8 cellular contexts compared by ENCODE assay signal in genomic region chr3:90091557-90091956, GRCh38.
DNase-seq lines count a peak whose midpoint lies in the region; FAIRE-seq and TF ChIP-seq lines count a peak whose summit lies in the region.

No MANE protein-coding gene starts in this region.

- DNase-seq in ACHN (peak; percentile 25), GM20000 (ENCODE audit: low spot score) (no peak), MM.1S (peak; percentile 47), T1000 (lab: John Stamatoyannopoulos, UW) (peak; percentile 53), iPS-NIHi11 (ENCODE audit: low spot score) (peak; percentile 42), urothelium cell line (ENCODE audit: low spot score) (peak; percentile 44), activated T-cell treated with anti-CD3 and anti-CD28 coated beads for 4 hours (no peak)
- DNase-seq in activated naive CD4-positive, alpha-beta T cell treated with anti-CD3 and anti-CD28 coated beads, Interleukin-2, amount 50 U/mL, for 16 hours, result no peak

- no peaks in the 10 kb centered on the region for H3K9me2 ChIP-seq in MM.1S (replicated peaks; ENCODE audit: insufficient read depth, low read length)

- no peaks in the 10 kb centered on the region for H3K27me3 ChIP-seq in MM.1S (replicated peaks; ENCODE audit: insufficient read depth, low read length)

- no peaks in the 10 kb centered on the region for H3K9me3 ChIP-seq in MM.1S (replicated peaks; ENCODE audit: insufficient read depth, low read length)

- no peaks in the 10 kb centered on the region for H3K36me3 ChIP-seq in MM.1S (replicated peaks; ENCODE audit: insufficient read depth, low read length)

- H3F3A ChIP-seq in MM.1S (ENCODE audit: insufficient read depth, low read length), result no peaks in the 10 kb centered on the region

- FAIRE-seq in urothelium cell line (lab: Jason Lieb, UNC), result no peak

- H3K4me1 ChIP-seq in MM.1S (ENCODE audit: low read length), result no peaks in the 10 kb centered on the region

- no peaks in the 10 kb centered on the region for H4K20me1 ChIP-seq in MM.1S (ENCODE audit: insufficient read depth, low read length)

- H3K4me2 ChIP-seq in MM.1S (ENCODE audit: low read depth, low read length), result no peak overlapping the region

- H3K79me2 ChIP-seq in MM.1S (ENCODE audit: low read length), result no peaks in the 10 kb centered on the region

- H3K9ac ChIP-seq in MM.1S (ENCODE audit: low read length), result no peak overlapping the region

- H3K27ac ChIP-seq in MM.1S (ENCODE audit: low read length), result no peak overlapping the region

- 0 out of 2 replicates have a peak overlapping the region, but pooled peaks have one; percentile 15 for H2AFZ ChIP-seq in MM.1S (ENCODE audit: low read length)

- in situ Hi-C loops in ACHN (cut with HindIII; ENCODE audit: low pct_ligation_motif_present, low pct_unique_long_range_greater_than_20kb, low sequenced_read_pairs), result no loop called here

- no peak overlapping the region for H3K4me3 ChIP-seq in MM.1S (ENCODE audit: low read length)

- peak; percentile 3 for TF ChIP-seq CTCF in GM20000 (IDR thresholded peaks at IDR 0.05; ENCODE audit: extremely low read depth, missing control alignments)
- peak; percentile 40 for TF ChIP-seq CTCF in MM.1S (IDR thresholded peaks at IDR 0.05; ENCODE audit: low read length)

Comparison
In these comparisons a context has a peak if more than half of its experiments do, and no peak if none do; other contexts are left out.
1. DNase-seq: peak in ACHN (single experiment), MM.1S (single experiment), T1000 (single experiment), iPS-NIHi11 (single experiment) and urothelium cell line (single experiment); none in GM20000 (single experiment), activated naive CD4-positive, alpha-beta T cell treated with anti-CD3 and anti-CD28 coated beads, Interleukin-2, amount 50 U/mL, for 16 hours (single experiment) and activated T-cell treated with anti-CD3 and anti-CD28 coated beads for 4 hours (single experiment).